In the genomic region with DNA sequence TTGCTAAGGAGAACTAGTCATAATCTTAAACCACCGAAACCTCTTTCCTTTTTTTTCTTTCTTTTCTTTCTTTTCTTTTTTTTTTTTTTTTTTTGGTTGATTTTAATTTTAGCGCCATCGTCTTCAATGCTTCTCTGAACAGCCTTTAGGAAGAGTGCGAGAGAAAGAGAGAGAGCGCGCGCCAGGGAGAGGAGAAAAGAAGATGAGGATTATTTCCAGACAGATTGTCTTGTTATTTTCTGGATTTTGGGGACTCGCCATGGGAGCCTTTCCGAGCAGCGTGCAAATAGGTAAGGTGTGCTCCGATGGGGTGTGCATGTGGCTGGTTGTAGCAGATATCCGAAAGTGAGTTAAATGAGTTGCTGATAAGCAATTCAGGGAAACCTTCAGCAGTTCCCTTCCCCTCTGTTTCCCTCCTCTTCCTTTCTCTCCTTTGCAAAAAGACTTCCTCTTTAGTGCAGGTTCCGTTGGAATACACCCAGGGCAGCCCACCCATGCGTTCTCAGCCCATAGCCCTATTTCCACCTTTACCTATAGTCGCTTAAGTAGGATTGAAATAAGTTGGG, we compare ENCODE assay signal across 9 cellular contexts. TPM values are rescaled to one million over a fixed set of nuclear protein-coding genes. Genes with fewer than 3 reads are reported as not detected.
DNase-seq lines count a peak whose midpoint lies in the region; ATAC-seq and TF ChIP-seq lines count a peak whose summit lies in the region.
"Had no signal": no experiment of that assay in that cellular context is flagged by ENCODE, and none has a peak within 500 bp of the region (broad histone marks: within the 10 kb centered on the region; RNA-seq: fewer than 3 reads in every experiment).

No MANE protein-coding gene starts in this region.

- POLR2A ChIA-PET in CD4-positive, alpha-beta memory T cell (lab: Charles Lee; ENCODE audit: partially characterized antibody) = no interaction called here

- peaks cover 0 to 1% (median 0%) of the 10 kb centered on the region in 8 donors for H3K9me3 Mint-ChIP-seq in CD4-positive, alpha-beta memory T cell
- no peaks in the 10 kb centered on the region for H3K9me3 Mint-ChIP-seq in osteocyte (ENCODE audit: unreplicated experiment)

- no peak overlapping the region for H3K4me3 ChIP-seq in CD4-positive, alpha-beta memory T cell (ENCODE audit: low read length in 2 of 2)
- H3K4me3 ChIP-seq in Peyer's patch (peak overlapping the region; percentile 7 to 60 (median 37)), esophagus squamous epithelium (peak overlapping the region in 3 of 4 donors; percentile 9 to 51 (median 35))

- CTCF ChIA-PET in CD4-positive, alpha-beta memory T cell (lab: Charles Lee; ENCODE audit: partially characterized antibody) = no interaction called here

- H3K36me3 Mint-ChIP-seq in CD4-positive, alpha-beta memory T cell = no peaks in the 10 kb centered on the region
- no peaks in the 10 kb centered on the region for H3K36me3 Mint-ChIP-seq in osteocyte (ENCODE audit: unreplicated experiment)

- peaks cover 7 to 28% (median 18%) of the 10 kb centered on the region in 4 donors for H3K4me1 Mint-ChIP-seq in CD4-positive, alpha-beta memory T cell
- H3K4me1 Mint-ChIP-seq in osteocyte (ENCODE audit: unreplicated experiment) = peaks cover 26% of the 10 kb centered on the region

- no peak overlapping the region for H3K27ac ChIP-seq in CD4-positive, alpha-beta memory T cell (ENCODE audit: low read depth, low read length)
- H3K27ac ChIP-seq in Peyer's patch = peak overlapping the region in 1 of 4 donors; percentile 17
- no peak overlapping the region for H3K27ac ChIP-seq in esophagus squamous epithelium

- TF ChIP-seq POLR2A in Peyer's patch (IDR thresholded peaks at IDR 0.05) (no peak), esophagus squamous epithelium (IDR thresholded peaks at IDR 0.05) (no peak)

- peaks cover 20 to 34% of the 10 kb centered on the region in 2 donors for H3K27me3 Mint-ChIP-seq in CD4-positive, alpha-beta memory T cell
- peaks cover 75% of the 10 kb centered on the region for H3K27me3 Mint-ChIP-seq in osteocyte (ENCODE audit: unreplicated experiment)

- DNase-seq in CD4-positive, alpha-beta memory T cell = no peak
- DNase-seq in Peyer's patch = no peak
- no peak for DNase-seq in esophagus squamous epithelium (lab: John Stamatoyannopoulos, UW)
- DNase-seq in osteocyte (ENCODE audit: extremely low spot score, unreplicated experiment) = no peak

- no peak for TF ChIP-seq CTCF in Peyer's patch (IDR thresholded peaks at IDR 0.05)
- TF ChIP-seq CTCF in esophagus squamous epithelium (IDR thresholded peaks at IDR 0.05) = no peak
- no peak for TF ChIP-seq CTCF in osteocyte (IDR thresholded peaks at IDR 0.05)

- H3K4me3 Mint-ChIP-seq in CD4-positive, alpha-beta memory T cell = peak overlapping the region; percentile 49 to 82 (median 70)
- peak overlapping the region; percentile 81 for H3K4me3 Mint-ChIP-seq in osteocyte (ENCODE audit: unreplicated experiment)

- no peaks in the 10 kb centered on the region for H3K36me3 ChIP-seq in CD4-positive, alpha-beta memory T cell (ENCODE audit: insufficient read depth, low read length)
- H3K36me3 ChIP-seq in Peyer's patch = no peaks in the 10 kb centered on the region
- no peaks in the 10 kb centered on the region for H3K36me3 ChIP-seq in esophagus squamous epithelium

- ATAC-seq in GM21576 (IDR thresholded peaks at IDR 0.05; ENCODE audit: unreplicated experiment) (no peak), GM18907 (IDR thresholded peaks at IDR 0.05; ENCODE audit: unreplicated experiment) (no peak), GM21515 (IDR thresholded peaks at IDR 0.05; ENCODE audit: unreplicated experiment) (no peak), HG03159 (IDR thresholded peaks at IDR 0.05; ENCODE audit: unreplicated experiment) (no peak)
- ATAC-seq: HCT116 had no signal

- WGBS in esophagus squamous epithelium, 2 donors = 5 to 11% methylated on average over 9 to 14 of the region's 15 CpGs

- H3K27me3 ChIP-seq in CD4-positive, alpha-beta memory T cell (ENCODE audit: insufficient read depth, low read length) = peaks cover 13% of the 10 kb centered on the region
- H3K27me3 ChIP-seq in Peyer's patch (no peaks in the 10 kb centered on the region), esophagus squamous epithelium (peaks cover 0 to 38% (median 0%) of the 10 kb centered on the region in 4 donors)

- H3K27ac Mint-ChIP-seq in CD4-positive, alpha-beta memory T cell = no peak overlapping the region
- no peak overlapping the region for H3K27ac Mint-ChIP-seq in osteocyte (ENCODE audit: unreplicated experiment)

- intact Hi-C loops in CD4-positive, alpha-beta memory T cell (cut with micrococcal nuclease) = no loop called here
- intact Hi-C loops in esophagus squamous epithelium (cut with DNase I) = no loop called here

- no peaks in the 10 kb centered on the region for H3K9me3 ChIP-seq in CD4-positive, alpha-beta memory T cell (ENCODE audit: control insufficient read depth in 1 of 2, low read length in 2 of 2)
- H3K9me3 ChIP-seq in Peyer's patch = no peaks in the 10 kb centered on the region
- H3K9me3 ChIP-seq in esophagus squamous epithelium = no peaks in the 10 kb centered on the region

- peaks cover 11% of the 10 kb centered on the region for H3K4me1 ChIP-seq in CD4-positive, alpha-beta memory T cell (ENCODE audit: insufficient read depth, low read length)
- H3K4me1 ChIP-seq in Peyer's patch = peaks cover 0 to 18% (median 0%) of the 10 kb centered on the region in 4 donors
- H3K4me1 ChIP-seq in esophagus squamous epithelium = peaks cover 7 to 24% (median 12%) of the 10 kb centered on the region in 3 donors

RNA-seq across cellular contexts. Expression of a gene that starts 1.0 kb away (rescaled TPM):
- not detected for total RNA-seq in CD4-positive, alpha-beta memory T cell
- polyA plus RNA-seq in CD4-positive, alpha-beta memory T cell = not detected
- total RNA-seq in Peyer's patch = 10 to 100 TPM in 3 of 4 donors, 1 to 10 TPM in 1; 9.9 to 87.8 (median 36.6) TPM
- not detected for total RNA-seq in esophagus squamous epithelium
- not detected in 2 replicates for total RNA-seq in osteocyte

Comparison
In these comparisons a context has a peak if more than half of its experiments do, and no peak if none do; other contexts are left out.
1. H3K4me3 ChIP-seq: peak in Peyer's patch (4 of 4) and esophagus squamous epithelium (3 of 4); none in CD4-positive, alpha-beta memory T cell (0 of 2).